ENCODE assay signal across 8 cellular contexts in genomic region chrX:130120746-130121504, GRCh38. TPM values are rescaled to one million over a fixed set of nuclear protein-coding genes. Genes with fewer than 3 reads are reported as not detected.
DNase-seq lines count a peak whose midpoint lies in the region; ATAC-seq and TF ChIP-seq lines count a peak whose summit lies in the region.

No MANE protein-coding gene starts in this region.

- peak; percentile 84 for TF ChIP-seq CTCF in chondrocyte (IDR thresholded peaks at IDR 0.05)

- H3K4me3 Mint-ChIP-seq in chondrocyte (ENCODE audit: unreplicated experiment), result peak overlapping the region; percentile 62

- peaks cover 32% of the 10 kb centered on the region for H3K4me1 Mint-ChIP-seq in chondrocyte (ENCODE audit: low read depth)

- H3K9me3 Mint-ChIP-seq in chondrocyte (ENCODE audit: low read depth), result no peaks in the 10 kb centered on the region

- peak overlapping the region; percentile 94 for H3K27ac Mint-ChIP-seq in chondrocyte (ENCODE audit: unreplicated experiment)

- DNase-seq in Daoy (ENCODE audit: low read depth), result peak; percentile 76
- peak; percentile 86 for DNase-seq in M059J (ENCODE audit: low read depth)
- DNase-seq in chondrocyte (ENCODE audit: low spot score), result no peak
- DNase-seq in kidney tubule cell (ENCODE audit: low spot score), result peak; percentile 73
- DNase-seq in stimulated activated CD4-positive, alpha-beta T cell treated with anti-CD3 and anti-CD28 coated beads, Interleukin-1b, Interleukin-23, amount 100 ng/mL, for 24 hours (ENCODE audit: low read depth in 4 of 4, low spot score in 1 of 4), result peak in 3 of 4 experiments; percentile 36 to 52 (median 45)
- DNase-seq in NCI-H1105 (lab: John Stamatoyannopoulos, UW), result no peak

- no peaks in the 10 kb centered on the region for H3K27me3 Mint-ChIP-seq in chondrocyte (ENCODE audit: low read depth)

- peak; percentile 70 for ATAC-seq in GM21737 (IDR thresholded peaks at IDR 0.05; ENCODE audit: unreplicated experiment)
- peak; percentile 89 to 92 for ATAC-seq in activated CD4-positive, CD25-positive, alpha-beta regulatory T cell treated with anti-CD3 and anti-CD28 coated beads, Interleukin-2, amount 50 U/mL, for 24 hours

- peaks cover 4% of the 10 kb centered on the region for H3K36me3 Mint-ChIP-seq in chondrocyte (ENCODE audit: low read depth)

RNA-seq across cellular contexts. Expression of gene ELF4, which starts 10.6 kb away (rescaled TPM):
- 15.6 and 18.3 TPM in 2 replicates for total RNA-seq in Daoy (2014; rRNA removed; shearing (Covaris generic))
- 39.9 and 58.7 TPM in 2 replicates for total RNA-seq in M059J (2014; rRNA removed; shearing (Covaris generic))
- 18.1 to 25.7 TPM (median 22.2 TPM) in 3 replicates for total RNA-seq in chondrocyte

RNA-seq across cellular contexts. Expression of gene AIFM1, which starts 44.7 kb away (rescaled TPM):
- total RNA-seq in Daoy (2014; rRNA removed; shearing (Covaris generic)), result 22.4 and 38.0 TPM in 2 replicates
- total RNA-seq in M059J (2014; rRNA removed; shearing (Covaris generic)), result 39.0 and 69.2 TPM in 2 replicates
- 29.2 to 30.9 TPM (median 30.2 TPM) in 3 replicates for total RNA-seq in chondrocyte

RNA-seq across cellular contexts. Expression of gene RAB33A, which starts 50.8 kb away (rescaled TPM):
- 0.11 TPM in 1 of 2 replicates, not detected in the other for total RNA-seq in Daoy (2014; rRNA removed; shearing (Covaris generic))
- total RNA-seq in M059J (2014; rRNA removed; shearing (Covaris generic)), result 0.42 and 1.1 TPM in 2 replicates
- 3.2 to 16.7 TPM (median 16.7 TPM) in 3 replicates for total RNA-seq in chondrocyte

Comparison
In these comparisons a context has a peak if more than half of its experiments do, and no peak if none do; other contexts are left out.
1. DNase-seq: peak in Daoy (single experiment), M059J (single experiment), kidney tubule cell (single experiment) and stimulated activated CD4-positive, alpha-beta T cell treated with anti-CD3 and anti-CD28 coated beads, Interleukin-1b, Interleukin-23, amount 100 ng/mL, for 24 hours (3 of 4); none in chondrocyte (single experiment) and NCI-H1105 (single experiment).